Comparison of ENCODE assay signal across 9 cellular contexts in genomic region chr12:80702889-80703605, GRCh38. TPM values are rescaled to one million over a fixed set of nuclear protein-coding genes. Genes with fewer than 3 reads are reported as not detected.
DNase-seq lines count a peak whose midpoint lies in the region; ATAC-seq and TF ChIP-seq lines count a peak whose summit lies in the region.
"Had no signal": no experiment of that assay in that cellular context is flagged by ENCODE, and none has a peak within 500 bp of the region (broad histone marks: within the 10 kb centered on the region; RNA-seq: fewer than 3 reads in every experiment).

No MANE protein-coding gene starts in this region.

- ATAC-seq in GM19035 (IDR thresholded peaks at IDR 0.05; ENCODE audit: unreplicated experiment) (peak; percentile 82), HG03039 (IDR thresholded peaks at IDR 0.05; ENCODE audit: unreplicated experiment) (peak; percentile 87), sciatic nerve (no peak)

- H3K36me3 ChIP-seq in OCI-LY7 (ENCODE audit: insufficient read depth, low read length) (no peaks in the 10 kb centered on the region), kidney epithelial cell (ENCODE audit: control insufficient read depth, insufficient read depth, low read length) (no peaks in the 10 kb centered on the region), ascending aorta (no peaks in the 10 kb centered on the region), WERI-Rb-1 (no peaks in the 10 kb centered on the region)
- H3K36me3 ChIP-seq: neutrophil had no signal

- peak; percentile 3 for DNase-seq in OCI-LY7 (ENCODE audit: low spot score)
- DNase-seq in kidney epithelial cell (ENCODE audit: low read depth) = peak; percentile 60
- DNase-seq in ascending aorta (ENCODE audit: low spot score in 2 of 2) = no peak
- DNase-seq in NCI-H1930 (lab: John Stamatoyannopoulos, UW) = no peak
- no peak for DNase-seq in WERI-Rb-1
- no peak for DNase-seq in sciatic nerve (ENCODE audit: low spot score)

- H3K4me2 ChIP-seq in OCI-LY7 (ENCODE audit: low read length) = peak overlapping the region; percentile 37

- H2AFZ ChIP-seq in OCI-LY7 (ENCODE audit: low read length) = peak overlapping the region; percentile 52

- H4K20me1 ChIP-seq in OCI-LY7 (ENCODE audit: insufficient read depth, low read length) = no peaks in the 10 kb centered on the region

- POLR2A ChIA-PET in OCI-LY7 (lab: Charles Lee) = interaction anchor here (1.6 kb wide), 1 partner anchor 9 kb away, joined by 5 read pairs; no protein-coding TSS in a partner anchor

- H3K4me1 ChIP-seq in OCI-LY7 (ENCODE audit: insufficient read depth, low read length, poor library complexity, severe bottlenecking) (no peaks in the 10 kb centered on the region), ascending aorta (no peaks in the 10 kb centered on the region)

- H3K27me3 ChIP-seq in kidney epithelial cell (ENCODE audit: control insufficient read depth, insufficient read depth, low read length) (no peaks in the 10 kb centered on the region), ascending aorta (no peaks in the 10 kb centered on the region), WERI-Rb-1 (ENCODE audit: insufficient read depth, low read depth, severe bottlenecking) (no peaks in the 10 kb centered on the region)

- no peaks in the 10 kb centered on the region for H3K9me3 ChIP-seq in OCI-LY7 (ENCODE audit: low read length)
- no peaks in the 10 kb centered on the region for H3K9me3 ChIP-seq in ascending aorta
- no peaks in the 10 kb centered on the region for H3K9me3 ChIP-seq in WERI-Rb-1 (ENCODE audit: severe bottlenecking)
- H3K9me3 ChIP-seq: neutrophil had no signal

- intact Hi-C loops in OCI-LY7 (cut with micrococcal nuclease; ENCODE audit: unreplicated experiment) = no loop called here
- intact Hi-C loops in ascending aorta (cut with DNase I) = no loop called here
- intact Hi-C loops in sciatic nerve (cut with DNase I) = no loop called here

- CTCF ChIA-PET in OCI-LY7 (lab: Charles Lee; ENCODE audit: unreplicated experiment) = no interaction called here

- TF ChIP-seq CTCF in OCI-LY7 (conservative IDR thresholded peaks at IDR 0.05; ENCODE audit: low read length) = no peak
- no peak for TF ChIP-seq CTCF in kidney epithelial cell (IDR thresholded peaks at IDR 0.05; ENCODE audit: insufficient read depth, low read length, poor library complexity, severe bottlenecking)
- TF ChIP-seq CTCF in ascending aorta (IDR thresholded peaks at IDR 0.05) = no peak
- no peak for TF ChIP-seq CTCF in WERI-Rb-1 (IDR thresholded peaks at IDR 0.05; ENCODE audit: low read depth, low read length)

- peak overlapping the region; percentile 9 for H3K4me3 ChIP-seq in OCI-LY7 (ENCODE audit: low read depth, low read length, poor library complexity, severe bottlenecking)
- H3K4me3 ChIP-seq in kidney epithelial cell (ENCODE audit: low read depth, low read length) = no peak overlapping the region
- H3K4me3 ChIP-seq in ascending aorta = no peak overlapping the region
- no peak overlapping the region for H3K4me3 ChIP-seq in WERI-Rb-1 (ENCODE audit: low read depth, low read length)

- no peak overlapping the region for H3K27ac ChIP-seq in OCI-LY7 (ENCODE audit: low read depth, low read length, poor library complexity, severe bottlenecking)
- no peak overlapping the region for H3K27ac ChIP-seq in ascending aorta
- no peak overlapping the region for H3K27ac ChIP-seq in WERI-Rb-1
- H3K27ac ChIP-seq: neutrophil had no signal

- no peaks in the 10 kb centered on the region for H3K9me2 ChIP-seq in OCI-LY7 (ENCODE audit: insufficient read depth, low read length)

- no TSS peak for BruUV-seq in OCI-LY7 (replicated peaks; lab: Mats Ljungman, UMichigan)

- no peaks in the 10 kb centered on the region for H3K79me2 ChIP-seq in OCI-LY7 (ENCODE audit: insufficient read depth, low read depth, low read length)

RNA-seq across cellular contexts. Expression of gene MYF6, which starts 4.4 kb away (rescaled TPM):
- not detected in 2 replicates for total RNA-seq in OCI-LY7 (2014; rRNA removed; shearing (Covaris generic))
- not detected in 2 replicates for total RNA-seq in OCI-LY7 (2022)
- total RNA-seq in kidney epithelial cell = not detected in 2 replicates
- not detected for total RNA-seq in ascending aorta
- not detected for total RNA-seq in sciatic nerve

RNA-seq across cellular contexts. Expression of gene MYF5, which starts 13.7 kb away (rescaled TPM):
- total RNA-seq in OCI-LY7 (2014; rRNA removed; shearing (Covaris generic)) = not detected in 2 replicates
- total RNA-seq in OCI-LY7 (2022) = not detected in 2 replicates
- not detected in 2 replicates for total RNA-seq in kidney epithelial cell
- not detected for total RNA-seq in ascending aorta
- not detected for total RNA-seq in sciatic nerve

Comparison
In these comparisons a context has a peak if more than half of its experiments do, and no peak if none do; other contexts are left out.
1. DNase-seq: peak in OCI-LY7 (single experiment) and kidney epithelial cell (single experiment); none in ascending aorta (0 of 2), NCI-H1930 (0 of 2), WERI-Rb-1 (single experiment) and sciatic nerve (single experiment).